Comparison of ENCODE assay signal across 24 cellular contexts in genomic region chr9:134441227-134442086, GRCh38.
DNase-seq lines count a peak whose midpoint lies in the region; ATAC-seq, FAIRE-seq and TF ChIP-seq lines count a peak whose summit lies in the region.
"Had no signal": no experiment of that assay in that cellular context is flagged by ENCODE, and none has a peak within 500 bp of the region (broad histone marks: within the 10 kb centered on the region; RNA-seq: fewer than 3 reads in every experiment).

No MANE protein-coding gene starts in this region.

- peaks cover 4% of the 10 kb centered on the region for H3K4me1 Mint-ChIP-seq in astrocyte (ENCODE audit: low read depth, unreplicated experiment)

- peak overlapping the region; percentile 53 for H3K27ac Mint-ChIP-seq in astrocyte (ENCODE audit: unreplicated experiment)
- H3K27ac Mint-ChIP-seq: activated CD4-positive, alpha-beta T cell treated with anti-CD3 and anti-CD28 coated beads, Interleukin-2, amount 10 ng/mL, durations not matched to agents 7 days and 5 days; stimulated activated naive B cell treated with anti-CD40 and anti-IgM and Interleukin-4, amounts not matched to agents 10 μg/mL and 1 μg/mL and 100 μg/mL, for 72 hours had no signal

- H3K36me3 ChIP-seq in heart left ventricle (peaks cover 0 to 11% (median 9%) of the 10 kb centered on the region in 9 donors), astrocyte (ENCODE audit: insufficient read depth, low read length) (no peaks in the 10 kb centered on the region), right lobe of liver (peaks cover 0 to 8% (median 3%) of the 10 kb centered on the region in 4 donors)
- H3K36me3 ChIP-seq: cardiac muscle cell, ovary had no signal

- intact Hi-C loops in Right ventricle myocardium superior (cut with DNase I) (loop anchor here (2.0 kb wide), 1 partner anchor 271 kb away; no protein-coding TSS in a partner anchor), heart left ventricle (cut with DNase I) (loop anchor here in 6 of 10 donors (2.0 to 10.0 kb wide), 4 partner anchors 114 to 271 kb away; partner anchors contain the start of gene RXRA (in 2 of the 6)), right lobe of liver (cut with DNase I) (loop anchor here (5.0 kb wide), 2 partner anchors 269 to 274 kb away; no protein-coding TSS in a partner anchor)

- H3K27ac ChIP-seq in heart left ventricle = no peak overlapping the region
- H3K27ac ChIP-seq in astrocyte (ENCODE audit: low read depth, low read length) = no peak overlapping the region
- peak overlapping the region in 2 of 3 donors; percentile 33 to 50 for H3K27ac ChIP-seq in right lobe of liver
- H3K27ac ChIP-seq: ovary, thoracic aorta had no signal

- H2AFZ ChIP-seq in astrocyte (ENCODE audit: low read depth, low read length) = no peak overlapping the region

- FAIRE-seq in astrocyte (lab: Jason Lieb, UNC) (no peak), urothelium cell line (lab: Jason Lieb, UNC) (peak; percentile 85)
- FAIRE-seq: G401.6, H54, HTR-8/SVneo had no signal

- no peak for TF ChIP-seq CTCF in heart left ventricle (IDR thresholded peaks at IDR 0.05)
- no peak for TF ChIP-seq CTCF in astrocyte (IDR thresholded peaks at IDR 0.05; ENCODE audit: insufficient read depth, low read depth, low read length)
- TF ChIP-seq CTCF in right lobe of liver (IDR thresholded peaks at IDR 0.05) = no peak

- H3K9me3 Mint-ChIP-seq in astrocyte (ENCODE audit: unreplicated experiment) = no peaks in the 10 kb centered on the region

- H3K4me2 ChIP-seq in astrocyte (ENCODE audit: low read length) = peak overlapping the region; percentile 19

- no peaks in the 10 kb centered on the region for H4K20me1 ChIP-seq in astrocyte (ENCODE audit: insufficient read depth, low read length)

- WGBS in heart left ventricle, 4 donors = 60 to 69% (median 63%) methylated on average over 22 to 26 of the region's 26 CpGs
- WGBS in right lobe of liver (ENCODE audit: insufficient coverage, low coverage, low lambda C conversion rate, missing lambda C conversion rate) = 56% methylated on average over 14 of the region's 26 CpGs

- no peaks in the 10 kb centered on the region for H3K27me3 Mint-ChIP-seq in astrocyte (ENCODE audit: low read depth, unreplicated experiment)

- no peak overlapping the region for H3K4me3 Mint-ChIP-seq in astrocyte (ENCODE audit: unreplicated experiment)
- H3K4me3 Mint-ChIP-seq: activated CD4-positive, alpha-beta T cell treated with anti-CD3 and anti-CD28 coated beads, Interleukin-2, amount 10 ng/mL, durations not matched to agents 7 days and 5 days; stimulated activated naive B cell treated with anti-CD40 and anti-IgM and Interleukin-4, amounts not matched to agents 10 μg/mL and 1 μg/mL and 100 μg/mL, for 72 hours had no signal

- ATAC-seq in Right ventricle myocardium superior (ENCODE audit: poor library complexity) (peak; percentile 1), heart left ventricle (no peak), right lobe of liver (peak in 3 of 4 donors; percentile 1 to 28 (median 3)), GM21526 (IDR thresholded peaks at IDR 0.05; ENCODE audit: low FRiP score, unreplicated experiment) (no peak)
- ATAC-seq: stimulated activated naive B cell treated with anti-CD40 and anti-IgM and Interleukin-4, amounts not matched to agents 10 μg/mL and 1 μg/mL and 100 μg/mL, for 72 hours had no signal

- H3K4me1 ChIP-seq in heart left ventricle (peaks cover 9 to 70% (median 45%) of the 10 kb centered on the region in 12 donors), astrocyte (ENCODE audit: insufficient read depth, low read length) (peaks cover 14% of the 10 kb centered on the region), right lobe of liver (peaks cover 0 to 60% (median 16%) of the 10 kb centered on the region in 4 donors)

- H3K4me3 ChIP-seq in heart left ventricle (no peak overlapping the region), astrocyte (ENCODE audit: insufficient read depth, low read depth, low read length) (no peak overlapping the region), right lobe of liver (no peak overlapping the region)
- H3K4me3 ChIP-seq: cardiac muscle cell, ovary, thoracic aorta had no signal

- H3K79me2 ChIP-seq in astrocyte (ENCODE audit: insufficient read depth, low read length) = no peaks in the 10 kb centered on the region

- TF ChIP-seq POLR2A in heart left ventricle (IDR thresholded peaks at IDR 0.05) (no peak), right lobe of liver (IDR thresholded peaks at IDR 0.05) (peak; percentile 15)

- H3K9ac ChIP-seq in astrocyte (ENCODE audit: low read length) = no peak overlapping the region

- DNase-seq in Right ventricle myocardium superior = no peak
- no peak for DNase-seq in heart left ventricle
- no peak for DNase-seq in astrocyte (ENCODE audit: low read depth)
- DNase-seq in right lobe of liver = no peak
- no peak for DNase-seq in urothelium cell line (ENCODE audit: low spot score)
- DNase-seq in retina = no peak
- no peak for DNase-seq in NCI-H510A treated with DMSO at 0.1 percent for 48 hours (lab: John Stamatoyannopoulos, UW)
- DNase-seq: ACHN; activated CD4-positive, alpha-beta T cell treated with anti-CD3 and anti-CD28 coated beads, Interleukin-2, amount 10 ng/mL, durations not matched to agents 7 days and 5 days; activated CD8-positive, alpha-beta memory T cell treated with anti-CD3 and anti-CD28 coated beads, Interleukin-2, amount 50 U/mL, for 4 hours; dermis blood vessel endothelial cell; islet precursor cell; NCI-H1105; NCI-H2081 treated with DMSO at 0.1 percent for 48 hours; SHP77; stimulated activated naive B cell treated with anti-CD40 and anti-IgM and Interleukin-4, amounts not matched to agents 10 μg/mL and 1 μg/mL and 100 μg/mL, for 72 hours; T-helper 1 cell had no signal

- H3K9me3 ChIP-seq in heart left ventricle (no peaks in the 10 kb centered on the region), astrocyte (ENCODE audit: insufficient read depth, low read depth, low read length) (peaks cover 3% of the 10 kb centered on the region), right lobe of liver (no peaks in the 10 kb centered on the region)
- H3K9me3 ChIP-seq: ovary, thoracic aorta had no signal

- H3K36me3 Mint-ChIP-seq in astrocyte (ENCODE audit: low read depth, unreplicated experiment) = peaks cover 8% of the 10 kb centered on the region

- no peaks in the 10 kb centered on the region for H3K27me3 ChIP-seq in heart left ventricle
- no peaks in the 10 kb centered on the region for H3K27me3 ChIP-seq in astrocyte (ENCODE audit: insufficient read depth, low read length)
- no peaks in the 10 kb centered on the region for H3K27me3 ChIP-seq in right lobe of liver
- H3K27me3 ChIP-seq: cardiac muscle cell, ovary had no signal

Comparison
In these comparisons a context has a peak if more than half of its experiments do, and no peak if none do; other contexts are left out.
1. ATAC-seq: peak in Right ventricle myocardium superior (single experiment) and right lobe of liver (3 of 4); none in heart left ventricle (0 of 4) and GM21526 (single experiment).
2. H3K27ac ChIP-seq: peak in right lobe of liver (2 of 3); none in heart left ventricle (0 of 12) and astrocyte (single experiment).